Comparison of ENCODE assay signal across 8 cellular contexts in the genomic region with DNA sequence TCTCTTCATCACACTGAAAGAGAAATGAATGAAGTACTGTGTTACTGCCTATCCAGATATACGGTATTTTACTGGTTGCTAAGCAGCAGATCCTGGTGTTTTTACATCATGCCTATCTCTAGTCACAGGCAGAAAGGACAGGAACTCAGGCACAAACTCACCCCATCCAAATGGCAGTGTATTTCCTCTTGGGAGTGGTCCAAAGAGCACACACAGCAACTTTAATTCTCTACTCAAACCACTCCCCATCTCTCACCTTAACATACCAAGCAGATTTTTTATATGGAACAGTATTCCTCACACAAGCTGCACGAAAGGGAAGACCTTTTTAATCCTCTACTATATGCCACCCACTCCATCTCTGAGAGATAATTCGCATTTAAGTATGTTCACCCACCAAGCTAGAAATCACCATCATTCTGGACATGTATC. TPM values are rescaled to one million over a fixed set of nuclear protein-coding genes. Genes with fewer than 3 reads are reported as not detected.
DNase-seq lines count a peak whose midpoint lies in the region; ATAC-seq and TF ChIP-seq lines count a peak whose summit lies in the region.

No MANE protein-coding gene starts in this region.

- H3K9me3 Mint-ChIP-seq in endothelial cell (ENCODE audit: unreplicated experiment), result no peaks in the 10 kb centered on the region

- H3K4me3 Mint-ChIP-seq in endothelial cell (ENCODE audit: unreplicated experiment), result peak overlapping the region; percentile 42

- no peaks in the 10 kb centered on the region for H3K27me3 ChIP-seq in mucosa of rectum (ENCODE audit: control insufficient read depth in 2 of 2, insufficient read depth in 2 of 2, low read length in 2 of 2)

- peaks cover 3 to 12% of the 10 kb centered on the region in 2 donors for H3K4me1 ChIP-seq in mucosa of rectum (ENCODE audit: control insufficient read depth in 2 of 2, insufficient read depth in 2 of 2, low read length in 2 of 2)

- H3K4me1 Mint-ChIP-seq in endothelial cell (ENCODE audit: unreplicated experiment), result peaks cover 14% of the 10 kb centered on the region

- DNase-seq in AG10803 (ENCODE audit: low read depth) (peak; percentile 79), NCI-H446 treated with DMSO at 0.1 percent for 48 hours (lab: John Stamatoyannopoulos, UW) (peak; percentile 6), endothelial cell (ENCODE audit: low spot score) (peak; percentile 45), NAMALWA (ENCODE audit: low spot score) (no peak)
- DNase-seq in activated effector memory CD4-positive, alpha-beta T cell treated with Interleukin-2 at 50 U/mL for 16 hours, result no peak

- H3K9ac ChIP-seq in mucosa of rectum (ENCODE audit: low read depth in 1 of 2, low read length in 2 of 2), result peak overlapping the region in 1 of 2 donors; percentile 33

- TF ChIP-seq CTCF in AG10803 (conservative IDR thresholded peaks at IDR 0.05; ENCODE audit: low read length), result no peak
- no peak for TF ChIP-seq CTCF in endothelial cell (IDR thresholded peaks at IDR 0.05; ENCODE audit: unreplicated experiment)

- ATAC-seq in GM19395 (IDR thresholded peaks at IDR 0.05; ENCODE audit: unreplicated experiment) (no peak), GM18873 (IDR thresholded peaks at IDR 0.05; ENCODE audit: low FRiP score, unreplicated experiment) (no peak)

- peaks cover 5 to 9% of the 10 kb centered on the region in 2 donors for H3K36me3 ChIP-seq in mucosa of rectum (ENCODE audit: control insufficient read depth in 2 of 2, insufficient read depth in 2 of 2, low read length in 2 of 2)

- H3K27ac ChIP-seq in mucosa of rectum (ENCODE audit: low read depth in 2 of 2, low read length in 2 of 2), result peak overlapping the region; percentile 71 to 77

- peaks cover 2% of the 10 kb centered on the region for H3K27me3 Mint-ChIP-seq in endothelial cell (ENCODE audit: unreplicated experiment)

- H3K9me3 ChIP-seq in mucosa of rectum (ENCODE audit: control insufficient read depth in 2 of 2, low read length in 2 of 2), result no peaks in the 10 kb centered on the region

- no peaks in the 10 kb centered on the region for H3K36me3 Mint-ChIP-seq in endothelial cell (ENCODE audit: low read depth, unreplicated experiment)

- H3K4me3 ChIP-seq in AG10803 (ENCODE audit: low read length), result peak overlapping the region; percentile 12; the same call in 1 of the 2 replicates
- H3K4me3 ChIP-seq in mucosa of rectum (ENCODE audit: low read length in 2 of 2), result no peak overlapping the region

- peak overlapping the region; percentile 98 for H3K27ac Mint-ChIP-seq in endothelial cell (ENCODE audit: unreplicated experiment)

RNA-seq across cellular contexts. Expression of gene EIF4G3, which starts 27.3 kb away (rescaled TPM):
- 87.6 TPM for total RNA-seq in endothelial cell (ENCODE audit: unreplicated experiment)

Comparison
In these comparisons a context has a peak if more than half of its experiments do, and no peak if none do; other contexts are left out.
1. DNase-seq: peak in AG10803 (single experiment), NCI-H446 treated with DMSO at 0.1 percent for 48 hours (single experiment) and endothelial cell (single experiment); none in activated effector memory CD4-positive, alpha-beta T cell treated with Interleukin-2 at 50 U/mL for 16 hours (single experiment) and NAMALWA (single experiment).